12 cellular contexts compared by ENCODE assay signal in genomic region chr2:7007488-7007845, GRCh38.
DNase-seq lines count a peak whose midpoint lies in the region; ATAC-seq and TF ChIP-seq lines count a peak whose summit lies in the region.
"Had no signal": no experiment of that assay in that cellular context is flagged by ENCODE, and none has a peak within 500 bp of the region (broad histone marks: within the 10 kb centered on the region; RNA-seq: fewer than 3 reads in every experiment).

No MANE protein-coding gene starts in this region.

- peaks cover 12% of the 10 kb centered on the region for H3K4me1 ChIP-seq in DND-41 (ENCODE audit: insufficient read depth, low read length)
- H3K4me1 ChIP-seq in gastrocnemius medialis, result peaks cover 42 to 65% of the 10 kb centered on the region in 2 donors
- H3K4me1 ChIP-seq in osteoblast (ENCODE audit: insufficient read depth, low read length), result peaks cover 21% of the 10 kb centered on the region

- TF ChIP-seq POLR2A in gastrocnemius medialis (IDR thresholded peaks at IDR 0.05), result no peak

- no peaks in the 10 kb centered on the region for H3K27me3 ChIP-seq in DND-41 (ENCODE audit: insufficient read depth, low read length, poor library complexity)
- H3K27me3 ChIP-seq in gastrocnemius medialis, result no peaks in the 10 kb centered on the region
- no peaks in the 10 kb centered on the region for H3K27me3 ChIP-seq in osteoblast (ENCODE audit: insufficient read depth, low read length)

- H3K79me2 ChIP-seq in DND-41 (ENCODE audit: insufficient read depth, low read length), result peaks cover 65% of the 10 kb centered on the region
- no peaks in the 10 kb centered on the region for H3K79me2 ChIP-seq in osteoblast (ENCODE audit: insufficient read depth, low read length)

- H3K36me3 Mint-ChIP-seq in brain, result peaks cover 25% of the 10 kb centered on the region

- ATAC-seq in DND-41 (ENCODE audit: insufficient read depth, low read depth) (no peak), HG02759 (IDR thresholded peaks at IDR 0.05; ENCODE audit: unreplicated experiment) (peak; percentile 41), gastrocnemius medialis (no peak), GM18873 (IDR thresholded peaks at IDR 0.05; ENCODE audit: low FRiP score, unreplicated experiment) (no peak)

- H2AFZ ChIP-seq in DND-41 (ENCODE audit: low read depth, low read length) (no peak overlapping the region), osteoblast (ENCODE audit: low read length) (no peak overlapping the region)

- peak overlapping the region; percentile 46 to 95 (median 85) for H3K27ac Mint-ChIP-seq in brain

- in situ Hi-C loops in gastrocnemius medialis (cut with MboI; ENCODE audit: low sequenced_read_pairs in 4 of 4), result no loop called here

- H3K4me2 ChIP-seq in DND-41 (ENCODE audit: insufficient read depth, low read length), result no peak overlapping the region
- no peak overlapping the region for H3K4me2 ChIP-seq in osteoblast (ENCODE audit: insufficient read depth, low read length)

- H3K9me3 Mint-ChIP-seq in brain, result no peaks in the 10 kb centered on the region

- no peak overlapping the region for H3K4me3 ChIP-seq in DND-41 (ENCODE audit: low read depth in 1 of 2, low read length in 2 of 2)
- H3K4me3 ChIP-seq in gastrocnemius medialis, result peak overlapping the region in 3 of 4 donors; percentile 2 to 30 (median 5)
- H3K4me3 ChIP-seq in osteoblast (ENCODE audit: insufficient read depth, low read length), result no peak overlapping the region

- H3K9ac ChIP-seq in DND-41 (ENCODE audit: low read depth, low read length), result no peak overlapping the region

- H3K27ac ChIP-seq in DND-41 (ENCODE audit: low read length) (peak overlapping the region; percentile 7), gastrocnemius medialis (peak overlapping the region; percentile 69 to 83 (median 78)), osteoblast (ENCODE audit: low read depth, low read length) (no peak overlapping the region)

- no peaks in the 10 kb centered on the region for H3K27me3 Mint-ChIP-seq in brain

- H3K4me1 Mint-ChIP-seq in brain, result peaks cover 67% of the 10 kb centered on the region

- H3K9me3 ChIP-seq in DND-41 (ENCODE audit: insufficient read depth, low read length, severe bottlenecking) (no peaks in the 10 kb centered on the region), gastrocnemius medialis (no peaks in the 10 kb centered on the region), osteoblast (ENCODE audit: low read depth, low read length) (no peaks in the 10 kb centered on the region)

- peaks cover 41% of the 10 kb centered on the region for H4K20me1 ChIP-seq in DND-41 (ENCODE audit: insufficient read depth, low read length)
- H4K20me1 ChIP-seq in osteoblast (ENCODE audit: insufficient read depth, low read length), result no peaks in the 10 kb centered on the region

- DNase-seq in DND-41, result no peak
- DNase-seq in gastrocnemius medialis, result no peak
- no peak for DNase-seq in osteoblast (ENCODE audit: insufficient read length, low spot score, missing footprints)
- DNase-seq in pons (ENCODE audit: low spot score), result no peak
- no peak for DNase-seq in activated effector memory CD4-positive, alpha-beta T cell treated with Interleukin-2 at 50 U/mL for 16 hours
- DNase-seq: activated T-cell treated with anti-CD3 and anti-CD28 coated beads for 4 hours; NCI-H1436 treated with DMSO at 0.1 percent for 48 hours; stimulated activated CD4-positive, alpha-beta T cell treated with anti-CD3 and anti-CD28 coated beads, Interleukin-12 subunit alpha, Interleukin-12 subunit beta, amount 100 ng/mL, for 4 hours; stimulated activated naive CD4-positive, alpha-beta T cell treated with Interleukin-2 at 50 U/mL for 16 hours had no signal

- peaks cover 75% of the 10 kb centered on the region for H3K36me3 ChIP-seq in DND-41 (ENCODE audit: insufficient read depth, low read length)
- H3K36me3 ChIP-seq in gastrocnemius medialis, result no peaks in the 10 kb centered on the region
- H3K36me3 ChIP-seq in osteoblast (ENCODE audit: insufficient read depth, low read length), result no peaks in the 10 kb centered on the region

- no peak overlapping the region for H3K4me3 Mint-ChIP-seq in brain

- TF ChIP-seq CTCF in DND-41 (IDR thresholded peaks at IDR 0.05; ENCODE audit: borderline replicate concordance, extremely low read depth, low read length, poor library complexity, severe bottlenecking) (no peak), brain (conservative IDR thresholded peaks at IDR 0.05) (no peak), gastrocnemius medialis (IDR thresholded peaks at IDR 0.05 in 4 of 5, conservative IDR thresholded peaks at IDR 0.05 in 1 of 5) (no peak), osteoblast (IDR thresholded peaks at IDR 0.05; ENCODE audit: extremely low read depth, low read depth, low read length) (no peak)

- intact Hi-C loops in gastrocnemius medialis (cut with DNase I; ENCODE audit: low total_unique reads), result no loop called here

Comparison
In these comparisons a context has a peak if more than half of its experiments do, and no peak if none do; other contexts are left out.
1. H3K4me3 ChIP-seq: peak in gastrocnemius medialis (3 of 4); none in DND-41 (0 of 2) and osteoblast (single experiment).